8 cellular contexts compared by ENCODE assay signal in genomic region chr18:51668101-51668500, GRCh38.
A peak's percentile ranks its signal among the peaks of the same experiment; 100 is the strongest.
DNase-seq lines count a peak whose midpoint lies in the region; ATAC-seq and TF ChIP-seq lines count a peak whose summit lies in the region.

No MANE protein-coding gene starts in this region.

- peaks cover 0 to 3% (median 0%) of the 10 kb centered on the region in 6 donors for H3K9me3 Mint-ChIP-seq in immature natural killer cell

- TF ChIP-seq CTCF in PC-9 (conservative IDR thresholded peaks at IDR 0.05) = peak; percentile 84

- no peaks in the 10 kb centered on the region for H3K36me3 ChIP-seq in PC-9 (ENCODE audit: low read depth)

- H3K27me3 Mint-ChIP-seq in immature natural killer cell (ENCODE audit: low read depth in 3 of 3) = peaks cover 7 to 9% (median 7%) of the 10 kb centered on the region in 3 donors

- H3K27ac ChIP-seq in PC-9 = no peak overlapping the region

- H2AFZ ChIP-seq in PC-9 = no peak overlapping the region

- POLR2A ChIA-PET in PC-9 (lab: Charles Lee; ENCODE audit: unreplicated experiment) = no interaction called here

- intact Hi-C loops in PC-9 (cut with micrococcal nuclease; ENCODE audit: unreplicated experiment) = loop anchor here (2.0 kb wide), 2 partner anchors 621 to 1003 kb away; no protein-coding TSS in a partner anchor

- no peaks in the 10 kb centered on the region for H3K9me2 ChIP-seq in PC-9 (ENCODE audit: insufficient read depth)

- CTCF ChIA-PET in PC-9 (lab: Charles Lee) = interaction anchor here (0.6 kb wide), 1 partner anchor 24 kb away, joined by 10 read pairs; no protein-coding TSS in a partner anchor

- peak; percentile 70 for ATAC-seq in GM21528 (IDR thresholded peaks at IDR 0.05; ENCODE audit: low FRiP score, unreplicated experiment)

- H3K79me2 ChIP-seq in PC-9 (ENCODE audit: low read depth) = no peaks in the 10 kb centered on the region

- peak overlapping the region; percentile 49 for H3K4me2 ChIP-seq in PC-9

- BruUV-seq in PC-9 (replicated peaks; lab: Mats Ljungman, UMichigan) = no TSS peak

- no peak overlapping the region for H3K27ac Mint-ChIP-seq in immature natural killer cell

- H3K4me3 ChIP-seq in PC-9 = no peak overlapping the region

- H3K9me3 ChIP-seq in PC-9 (ENCODE audit: insufficient read depth, low read depth) = no peaks in the 10 kb centered on the region

- no peaks in the 10 kb centered on the region for H3K27me3 ChIP-seq in PC-9 (ENCODE audit: insufficient read depth, low read depth)

- H3K4me1 ChIP-seq in PC-9 (replicated peaks; ENCODE audit: insufficient read depth) = no peaks in the 10 kb centered on the region

- H3K36me3 Mint-ChIP-seq in immature natural killer cell = no peaks in the 10 kb centered on the region

- H3K4me1 Mint-ChIP-seq in immature natural killer cell = peaks cover 0 to 8% of the 10 kb centered on the region in 2 donors

- no peaks in the 10 kb centered on the region for H3F3A ChIP-seq in PC-9 (ENCODE audit: insufficient read depth, low read depth)

- DNase-seq in DMS53 treated with DMSO at 0.1 percent for 48 hours (lab: John Stamatoyannopoulos, UW; ENCODE audit: unreplicated experiment) (peak; percentile 77), Kasumi-1 (lab: John Stamatoyannopoulos, UW) (peak; percentile 70 to 72), PC-9 (peak; percentile 22 to 40), astrocyte of the hippocampus (ENCODE audit: low read depth, low spot score) (peak; percentile 71), immature natural killer cell (peak in 2 of 3 donors; percentile 12 to 13), NCI-H226 (no peak)
- DNase-seq in stimulated activated CD4-positive, alpha-beta T cell treated with anti-CD3 and anti-CD28 coated beads, Interleukin-2, amount 100 ng/mL, for 24 hours = peak; percentile 51 to 70

- H3K4me3 Mint-ChIP-seq in immature natural killer cell = peak overlapping the region in 1 of 5 donors; percentile 8

- H4K20me1 ChIP-seq in PC-9 (ENCODE audit: insufficient read depth) = no peaks in the 10 kb centered on the region
